In genomic region chr1:42952353-42953001, GRCh38 we compare ENCODE assay signal across 8 cellular contexts. TPM values are rescaled to one million over a fixed set of nuclear protein-coding genes. Genes with fewer than 3 reads are reported as not detected.
DNase-seq lines count a peak whose midpoint lies in the region; ATAC-seq and TF ChIP-seq lines count a peak whose summit lies in the region.

No MANE protein-coding gene starts in this region.

- ATAC-seq in GM19372 (IDR thresholded peaks at IDR 0.05; ENCODE audit: low read depth, unreplicated experiment), result peak; percentile 52
- no peak for ATAC-seq in GM18870 (IDR thresholded peaks at IDR 0.05; ENCODE audit: unreplicated experiment)

- TF ChIP-seq CTCF in dorsolateral prefrontal cortex (IDR thresholded peaks at IDR 0.05 in 54 of 56, conservative IDR thresholded peaks at IDR 0.05 in 2 of 56; ENCODE audit: low read depth in 1 of 56, partially characterized antibody in 56 of 56), result no peak
- no peak for TF ChIP-seq CTCF in suprapubic skin (IDR thresholded peaks at IDR 0.05)

- TF ChIP-seq EP300 in suprapubic skin (IDR thresholded peaks at IDR 0.05), result no peak

- H3K36me3 ChIP-seq in BLaER1 (peaks cover 48% of the 10 kb centered on the region), suprapubic skin (no peaks in the 10 kb centered on the region)

- H3K4me2 ChIP-seq in BLaER1, result peak overlapping the region; percentile 98

- DNase-seq in M059J (ENCODE audit: low read depth) (peak; percentile 40), dorsolateral prefrontal cortex (no peak), suprapubic skin (ENCODE audit: low spot score in 2 of 2) (no peak), NCI-H1436 treated with DMSO at 0.1 percent for 48 hours (lab: John Stamatoyannopoulos, UW) (no peak), globus pallidus (ENCODE audit: low spot score) (no peak)

- H3K27me3 ChIP-seq in BLaER1 (no peaks in the 10 kb centered on the region), dorsolateral prefrontal cortex (no peaks in the 10 kb centered on the region), suprapubic skin (no peaks in the 10 kb centered on the region)

- no peaks in the 10 kb centered on the region for H3K9me3 ChIP-seq in BLaER1
- H3K9me3 ChIP-seq in suprapubic skin, result no peaks in the 10 kb centered on the region

- intact Hi-C loops in dorsolateral prefrontal cortex (cut with DNase I), result no loop called here

- H3K27ac ChIP-seq in BLaER1, result peak overlapping the region; percentile 77
- H3K27ac ChIP-seq in dorsolateral prefrontal cortex, result peak overlapping the region; percentile 60 to 96 (median 90)
- peak overlapping the region; percentile 51 for H3K27ac ChIP-seq in suprapubic skin

- H3K4me3 ChIP-seq in BLaER1, result peak overlapping the region; percentile 23
- peak overlapping the region in 40 of 59 donors; percentile 1 to 95 (median 38) for H3K4me3 ChIP-seq in dorsolateral prefrontal cortex
- peak overlapping the region; percentile 8 for H3K4me3 ChIP-seq in suprapubic skin

- H4K20me1 ChIP-seq in BLaER1, result peaks cover 100% of the 10 kb centered on the region

- peaks cover 97% of the 10 kb centered on the region for H3K4me1 ChIP-seq in BLaER1
- peaks cover 78% of the 10 kb centered on the region for H3K4me1 ChIP-seq in suprapubic skin

- no peak for TF ChIP-seq POLR2A in suprapubic skin (IDR thresholded peaks at IDR 0.05)

- 67% methylated on average over 5 of the region's 10 CpGs for WGBS in suprapubic skin

- peak overlapping the region; percentile 63 for H3K9ac ChIP-seq in BLaER1

RNA-seq across cellular contexts. Expression of gene SLC2A1, which starts 6.2 kb away (rescaled TPM):
- 218 and 274 TPM in 2 replicates for total RNA-seq in M059J (2014; rRNA removed; shearing (Covaris generic))
- total RNA-seq in dorsolateral prefrontal cortex (100 to 1,000 TPM in 67 of 120 experiments, 10 to 100 TPM in 53; 36.8 to 290 (median 105) TPM), suprapubic skin (1,000 to 10,000 TPM in 1 of 4 donors, 100 to 1,000 TPM in 3; 466 to 1,239 (median 686) TPM)
